Comparison of ENCODE assay signal across 8 cellular contexts in the genomic region with DNA sequence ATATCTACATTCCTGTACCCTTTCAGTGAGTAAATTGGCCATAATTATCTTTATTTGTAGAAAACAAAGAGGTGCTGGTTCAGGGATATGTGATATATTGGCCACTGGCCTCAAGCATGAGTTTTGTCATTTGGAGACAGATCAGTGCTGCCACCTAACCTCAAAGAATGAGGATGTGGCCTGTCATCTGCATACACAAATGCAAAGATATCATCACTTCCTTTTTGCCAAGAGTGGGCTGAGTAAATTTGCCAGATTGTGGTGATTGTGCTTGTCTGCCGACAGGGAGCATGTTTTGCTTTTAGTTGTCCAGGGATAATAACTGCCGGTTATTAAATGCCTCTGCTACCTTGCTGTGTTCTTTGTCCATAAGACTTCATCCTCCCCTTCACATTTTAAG. TPM values are rescaled to one million over a fixed set of nuclear protein-coding genes. Genes with fewer than 3 reads are reported as not detected.
A peak's percentile ranks its signal among the peaks of the same experiment; 100 is the strongest.
DNase-seq lines count a peak whose midpoint lies in the region; ATAC-seq and TF ChIP-seq lines count a peak whose summit lies in the region.

No MANE protein-coding gene starts in this region.

- no peaks in the 10 kb centered on the region for H3K36me3 ChIP-seq in adipocyte (ENCODE audit: control insufficient read depth, insufficient read depth, low read length, severe bottlenecking)

- peaks cover 2% of the 10 kb centered on the region for H3K9me3 ChIP-seq in adipocyte (ENCODE audit: control insufficient read depth, low read length)

- H3K9me3 Mint-ChIP-seq in activated CD4-positive, alpha-beta memory T cell treated with anti-CD3 and anti-CD28 coated beads, Interleukin-2, amount 10 ng/mL, durations not matched to agents 7 days and 5 days: no peaks in the 10 kb centered on the region
- peaks cover 8% of the 10 kb centered on the region for H3K9me3 Mint-ChIP-seq in activated CD4-positive, alpha-beta memory T cell treated with anti-CD3 and anti-CD28 coated beads for 36 hours
- peaks cover 3% of the 10 kb centered on the region for H3K9me3 Mint-ChIP-seq in stimulated activated effector memory CD8-positive, alpha-beta T cell treated with anti-CD3 and anti-CD28 coated beads, Interleukin-12 subunit alpha, Interleukin-12 subunit beta, amount 100 ng/mL, for 72 hours

- peak; percentile 32 for DNase-seq in activated CD4-positive, alpha-beta memory T cell treated with anti-CD3 and anti-CD28 coated beads, Interleukin-2, amount 10 ng/mL, durations not matched to agents 7 days and 5 days
- DNase-seq in activated CD4-positive, alpha-beta memory T cell treated with anti-CD3 and anti-CD28 coated beads for 36 hours: no peak
- DNase-seq in LNCaP clone FGC (ENCODE audit: low read depth) (no peak), adipocyte (ENCODE audit: low read depth) (peak; percentile 26), DMS79 (lab: John Stamatoyannopoulos, UW) (no peak)
- no peak for DNase-seq in stimulated activated effector memory CD8-positive, alpha-beta T cell treated with anti-CD3 and anti-CD28 coated beads, Interleukin-12 subunit alpha, Interleukin-12 subunit beta, amount 100 ng/mL, for 72 hours (ENCODE audit: low spot score in 2 of 2)
- no peak for DNase-seq in stimulated activated CD4-positive, alpha-beta T cell treated with anti-CD3 and anti-CD28 coated beads, Interleukin-1b, Interleukin-23, amount 100 ng/mL, for 48 hours

- no peak overlapping the region for H3K27ac Mint-ChIP-seq in activated CD4-positive, alpha-beta memory T cell treated with anti-CD3 and anti-CD28 coated beads, Interleukin-2, amount 10 ng/mL, durations not matched to agents 7 days and 5 days
- H3K27ac Mint-ChIP-seq in activated CD4-positive, alpha-beta memory T cell treated with anti-CD3 and anti-CD28 coated beads for 36 hours: no peak overlapping the region
- H3K27ac Mint-ChIP-seq in stimulated activated effector memory CD8-positive, alpha-beta T cell treated with anti-CD3 and anti-CD28 coated beads, Interleukin-12 subunit alpha, Interleukin-12 subunit beta, amount 100 ng/mL, for 72 hours: no peak overlapping the region

- H3K4me3 Mint-ChIP-seq in activated CD4-positive, alpha-beta memory T cell treated with anti-CD3 and anti-CD28 coated beads, Interleukin-2, amount 10 ng/mL, durations not matched to agents 7 days and 5 days: no peak overlapping the region
- no peak overlapping the region for H3K4me3 Mint-ChIP-seq in activated CD4-positive, alpha-beta memory T cell treated with anti-CD3 and anti-CD28 coated beads for 36 hours
- no peak overlapping the region for H3K4me3 Mint-ChIP-seq in stimulated activated effector memory CD8-positive, alpha-beta T cell treated with anti-CD3 and anti-CD28 coated beads, Interleukin-12 subunit alpha, Interleukin-12 subunit beta, amount 100 ng/mL, for 72 hours

- no peak overlapping the region for H3K9ac ChIP-seq in adipocyte (ENCODE audit: low read length)

- POLR2A ChIA-PET in activated CD4-positive, alpha-beta memory T cell treated with anti-CD3 and anti-CD28 coated beads, Interleukin-2, amount 10 ng/mL, durations not matched to agents 7 days and 5 days (lab: Charles Lee): interaction anchor here (1.1 kb wide), 1 partner anchor 415 kb away, joined by 3 read pairs; no protein-coding TSS in a partner anchor
- POLR2A ChIA-PET in activated CD4-positive, alpha-beta memory T cell treated with anti-CD3 and anti-CD28 coated beads for 36 hours (lab: Charles Lee): no interaction called here

- H3K27me3 Mint-ChIP-seq in activated CD4-positive, alpha-beta memory T cell treated with anti-CD3 and anti-CD28 coated beads, Interleukin-2, amount 10 ng/mL, durations not matched to agents 7 days and 5 days: peaks cover 23% of the 10 kb centered on the region
- peaks cover 18% of the 10 kb centered on the region for H3K27me3 Mint-ChIP-seq in activated CD4-positive, alpha-beta memory T cell treated with anti-CD3 and anti-CD28 coated beads for 36 hours

- intact Hi-C loops in activated CD4-positive, alpha-beta memory T cell treated with anti-CD3 and anti-CD28 coated beads for 36 hours (cut with micrococcal nuclease): no loop called here

- H3K4me3 ChIP-seq in LNCaP clone FGC (ENCODE audit: low read depth, low read length) (no peak overlapping the region), adipocyte (ENCODE audit: low read length) (peak overlapping the region; percentile 19)

- no peaks in the 10 kb centered on the region for H3K27me3 ChIP-seq in adipocyte (replicated peaks; ENCODE audit: control insufficient read depth, insufficient read depth, low read length)

- peak; percentile 77 for ATAC-seq in stimulated activated effector memory CD8-positive, alpha-beta T cell treated with anti-CD3 and anti-CD28 coated beads, Interleukin-12 subunit alpha, Interleukin-12 subunit beta, amount 100 ng/mL, for 72 hours
- ATAC-seq in HG03457 (IDR thresholded peaks at IDR 0.05; ENCODE audit: unreplicated experiment): no peak

- CTCF ChIA-PET in activated CD4-positive, alpha-beta memory T cell treated with anti-CD3 and anti-CD28 coated beads, Interleukin-2, amount 10 ng/mL, durations not matched to agents 7 days and 5 days (lab: Charles Lee): interaction anchor here (0.9 kb wide), 1 partner anchor 119 kb away, joined by 3 read pairs; no protein-coding TSS in a partner anchor
- CTCF ChIA-PET in activated CD4-positive, alpha-beta memory T cell treated with anti-CD3 and anti-CD28 coated beads for 36 hours (lab: Charles Lee): no interaction called here

- H3K4me1 Mint-ChIP-seq in activated CD4-positive, alpha-beta memory T cell treated with anti-CD3 and anti-CD28 coated beads, Interleukin-2, amount 10 ng/mL, durations not matched to agents 7 days and 5 days: peaks cover 14% of the 10 kb centered on the region
- H3K4me1 Mint-ChIP-seq in activated CD4-positive, alpha-beta memory T cell treated with anti-CD3 and anti-CD28 coated beads for 36 hours (ENCODE audit: low read depth): no peaks in the 10 kb centered on the region
- no peaks in the 10 kb centered on the region for H3K4me1 Mint-ChIP-seq in stimulated activated effector memory CD8-positive, alpha-beta T cell treated with anti-CD3 and anti-CD28 coated beads, Interleukin-12 subunit alpha, Interleukin-12 subunit beta, amount 100 ng/mL, for 72 hours

- peaks cover 69% of the 10 kb centered on the region for H3K4me1 ChIP-seq in adipocyte (ENCODE audit: control insufficient read depth, insufficient read depth, low read length)

- peak; percentile 43 for TF ChIP-seq CTCF in LNCaP clone FGC (IDR thresholded peaks at IDR 0.05; ENCODE audit: control insufficient read depth, extremely low read depth, insufficient read depth)

- no peaks in the 10 kb centered on the region for H3K36me3 Mint-ChIP-seq in activated CD4-positive, alpha-beta memory T cell treated with anti-CD3 and anti-CD28 coated beads, Interleukin-2, amount 10 ng/mL, durations not matched to agents 7 days and 5 days (ENCODE audit: low read depth)
- H3K36me3 Mint-ChIP-seq in activated CD4-positive, alpha-beta memory T cell treated with anti-CD3 and anti-CD28 coated beads for 36 hours: peaks cover 4% of the 10 kb centered on the region
- no peaks in the 10 kb centered on the region for H3K36me3 Mint-ChIP-seq in stimulated activated effector memory CD8-positive, alpha-beta T cell treated with anti-CD3 and anti-CD28 coated beads, Interleukin-12 subunit alpha, Interleukin-12 subunit beta, amount 100 ng/mL, for 72 hours

RNA-seq across cellular contexts. Expression of gene WASF3, which starts 44.2 kb away (rescaled TPM):
- total RNA-seq in activated CD4-positive, alpha-beta memory T cell treated with anti-CD3 and anti-CD28 coated beads, Interleukin-2, amount 10 ng/mL, durations not matched to agents 7 days and 5 days: not detected
- total RNA-seq in activated CD4-positive, alpha-beta memory T cell treated with anti-CD3 and anti-CD28 coated beads for 36 hours: under 1 TPM in 1 of 2 experiments, not detected in 1; 0.10 TPM

Comparison
In these comparisons a context has a peak if more than half of its experiments do, and no peak if none do; other contexts are left out.
1. DNase-seq: peak in activated CD4-positive, alpha-beta memory T cell treated with anti-CD3 and anti-CD28 coated beads, Interleukin-2, amount 10 ng/mL, durations not matched to agents 7 days and 5 days (single experiment) and adipocyte (single experiment); none in activated CD4-positive, alpha-beta memory T cell treated with anti-CD3 and anti-CD28 coated beads for 36 hours (single experiment), LNCaP clone FGC (single experiment), stimulated activated effector memory CD8-positive, alpha-beta T cell treated with anti-CD3 and anti-CD28 coated beads, Interleukin-12 subunit alpha, Interleukin-12 subunit beta, amount 100 ng/mL, for 72 hours (0 of 2), stimulated activated CD4-positive, alpha-beta T cell treated with anti-CD3 and anti-CD28 coated beads, Interleukin-1b, Interleukin-23, amount 100 ng/mL, for 48 hours (single experiment) and DMS79 (single experiment).